In the genomic region with DNA sequence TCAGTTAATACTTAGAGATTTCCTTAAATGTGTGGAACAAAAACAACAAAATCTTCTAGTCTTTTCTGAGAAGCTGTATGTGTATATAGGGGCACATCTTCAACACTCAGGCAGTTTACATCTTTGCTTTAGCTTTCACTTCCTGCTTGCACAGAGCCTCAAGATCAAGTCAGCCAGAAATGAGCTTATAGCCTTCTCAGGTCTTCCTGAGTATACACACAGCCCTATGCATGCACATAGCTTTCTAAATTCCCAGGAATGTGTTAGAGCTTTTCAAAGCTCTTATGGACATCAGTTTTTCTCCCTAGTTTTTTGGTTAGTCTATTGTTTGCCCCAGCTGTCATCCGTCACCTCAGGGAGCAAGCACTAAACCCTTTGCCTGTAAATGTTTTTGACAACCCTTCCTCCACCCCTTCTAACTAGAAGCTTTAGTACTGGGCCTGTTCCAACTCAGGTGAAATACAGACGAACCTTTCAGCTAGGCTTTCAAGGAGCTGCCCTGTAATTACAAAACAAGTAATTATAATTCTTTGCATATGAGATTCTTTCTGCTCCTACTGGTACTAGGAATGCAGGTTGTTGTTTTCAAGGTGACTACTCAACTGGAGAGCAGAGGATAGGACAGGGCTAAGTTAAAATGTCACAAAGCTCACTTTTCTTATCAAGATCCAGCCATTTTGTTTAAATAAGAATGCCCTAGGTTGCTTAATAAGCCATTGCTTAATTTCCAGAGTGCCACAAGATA, we compare ENCODE assay signal across 1 cellular context.
TF ChIP-seq lines count a peak whose summit lies in the region.

No MANE protein-coding gene starts in this region.

TF ChIP-seq in H1, 55 proteins besides CTCF, POLR2A, EP300 and RAD21 (continued from another document):
- no peak for TF ChIP-seq JUN (IDR thresholded peaks at IDR 0.05; ENCODE audit: low read depth, low read length)
- TF ChIP-seq MAFK (IDR thresholded peaks at IDR 0.05; ENCODE audit: low read depth, low read length), result no peak
- no peak for TF ChIP-seq SP4 (IDR thresholded peaks at IDR 0.05; ENCODE audit: low read length)
- no peak for TF ChIP-seq CBX8 (IDR thresholded peaks at IDR 0.05; ENCODE audit: borderline replicate concordance, low read depth, low read length)
- TF ChIP-seq TCF12 (IDR thresholded peaks at IDR 0.05; ENCODE audit: low read depth, low read length), result no peak
